In the genomic region with DNA sequence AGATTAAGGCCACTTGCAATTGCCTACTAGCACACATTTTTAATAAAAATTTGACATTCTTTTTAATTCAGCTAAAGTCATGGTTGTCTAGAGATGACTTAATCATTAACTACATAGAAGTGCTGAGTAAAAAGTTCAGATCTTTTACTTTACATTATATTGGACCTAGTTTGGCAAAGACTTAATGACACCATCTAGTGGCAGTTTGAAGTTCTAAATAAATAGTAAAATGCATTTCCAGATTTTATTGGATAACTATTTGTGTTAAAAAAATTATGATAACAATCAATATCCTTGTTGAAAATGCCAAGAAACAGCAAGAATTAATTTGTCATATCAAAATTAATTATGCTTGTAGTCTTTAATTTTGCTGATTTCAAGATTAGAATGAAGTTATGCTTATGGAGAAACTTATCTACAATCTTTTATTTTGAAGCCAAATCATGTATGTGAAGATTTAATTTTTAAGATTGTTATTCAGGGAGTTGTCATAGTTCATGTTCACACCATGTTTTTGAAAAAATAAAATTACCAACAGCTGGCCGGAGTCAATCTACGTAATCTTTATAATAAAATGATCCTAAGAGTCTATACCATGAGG, we compare ENCODE assay signal across 1 cellular context.
TF ChIP-seq lines count a peak whose summit lies in the region.

No MANE protein-coding gene starts in this region.

TF ChIP-seq in GM23338, 12 proteins besides CTCF, POLR2A, EP300 and RAD21 (continued from another document):
- TF ChIP-seq, protein P1, sequence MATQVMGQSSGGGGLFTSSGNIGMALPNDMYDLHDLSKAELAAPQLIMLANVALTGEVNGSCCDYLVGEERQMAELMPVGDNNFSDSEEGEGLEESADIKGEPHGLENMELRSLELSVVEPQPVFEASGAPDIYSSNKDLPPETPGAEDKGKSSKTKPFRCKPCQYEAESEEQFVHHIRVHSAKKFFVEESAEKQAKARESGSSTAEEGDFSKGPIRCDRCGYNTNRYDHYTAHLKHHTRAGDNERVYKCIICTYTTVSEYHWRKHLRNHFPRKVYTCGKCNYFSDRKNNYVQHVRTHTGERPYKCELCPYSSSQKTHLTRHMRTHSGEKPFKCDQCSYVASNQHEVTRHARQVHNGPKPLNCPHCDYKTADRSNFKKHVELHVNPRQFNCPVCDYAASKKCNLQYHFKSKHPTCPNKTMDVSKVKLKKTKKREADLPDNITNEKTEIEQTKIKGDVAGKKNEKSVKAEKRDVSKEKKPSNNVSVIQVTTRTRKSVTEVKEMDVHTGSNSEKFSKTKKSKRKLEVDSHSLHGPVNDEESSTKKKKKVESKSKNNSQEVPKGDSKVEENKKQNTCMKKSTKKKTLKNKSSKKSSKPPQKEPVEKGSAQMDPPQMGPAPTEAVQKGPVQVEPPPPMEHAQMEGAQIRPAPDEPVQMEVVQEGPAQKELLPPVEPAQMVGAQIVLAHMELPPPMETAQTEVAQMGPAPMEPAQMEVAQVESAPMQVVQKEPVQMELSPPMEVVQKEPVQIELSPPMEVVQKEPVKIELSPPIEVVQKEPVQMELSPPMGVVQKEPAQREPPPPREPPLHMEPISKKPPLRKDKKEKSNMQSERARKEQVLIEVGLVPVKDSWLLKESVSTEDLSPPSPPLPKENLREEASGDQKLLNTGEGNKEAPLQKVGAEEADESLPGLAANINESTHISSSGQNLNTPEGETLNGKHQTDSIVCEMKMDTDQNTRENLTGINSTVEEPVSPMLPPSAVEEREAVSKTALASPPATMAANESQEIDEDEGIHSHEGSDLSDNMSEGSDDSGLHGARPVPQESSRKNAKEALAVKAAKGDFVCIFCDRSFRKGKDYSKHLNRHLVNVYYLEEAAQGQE (IDR thresholded peaks at IDR 0.05; ENCODE audit: unreplicated experiment), result no peak
- TF ChIP-seq EZH2phosphoT487 (IDR thresholded peaks at IDR 0.05; ENCODE audit: unreplicated experiment) (no peak), ZNF331 (CRISPR knock-in tag; IDR thresholded peaks at IDR 0.05; ENCODE audit: low read depth) (no peak), CREB1 (CRISPR knock-in tag; IDR thresholded peaks at IDR 0.05; ENCODE audit: low read depth) (no peak), JUNB (IDR thresholded peaks at IDR 0.05; ENCODE audit: unreplicated experiment) (no peak), ZNF114 (CRISPR knock-in tag; IDR thresholded peaks at IDR 0.05) (no peak)
